1 cellular context compared by ENCODE assay signal in genomic region chr20:32583581-32584045, GRCh38.
TF ChIP-seq lines count a peak whose summit lies in the region.

No MANE protein-coding gene starts in this region.

TF ChIP-seq in K562, 482 proteins besides CTCF, POLR2A, EP300 and RAD21 (continued from another document):
- TF ChIP-seq ZNF639 (CRISPR knock-in tag; conservative IDR thresholded peaks at IDR 0.05 in 1 of 2, IDR thresholded peaks at IDR 0.05 in 1 of 2) (peak in 1 of 2 experiments; percentile 81; a peak in 2 of 4 replicates), FOSL1 (tag; conservative IDR thresholded peaks at IDR 0.05) (peak; percentile 43), GABPA (tag; conservative IDR thresholded peaks at IDR 0.05; ENCODE audit: low read depth) (0 out of 2 replicates have a peak, but pooled peaks have one; percentile 15), MTA2 (IDR thresholded peaks at IDR 0.05; ENCODE audit: low read depth) (no peak), SIN3A (IDR thresholded peaks at IDR 0.05; ENCODE audit: borderline replicate concordance in 2 of 2, control insufficient read depth in 1 of 2, low read depth in 2 of 2, low read length in 2 of 2) (0 out of 4 replicates have a peak, but pooled peaks of 1 of the 2 experiments have one; percentile 0), ZNF740 (CRISPR knock-in tag; IDR thresholded peaks at IDR 0.05) (no peak), ZNF740 (tag; IDR thresholded peaks at IDR 0.05) (peak in 1 of 2 experiments; percentile 83; a peak in 2 of 4 replicates), ZNF23 (CRISPR knock-in tag; IDR thresholded peaks at IDR 0.05) (no peak), KAT7 (CRISPR knock-in tag; IDR thresholded peaks at IDR 0.05; ENCODE audit: borderline replicate concordance) (no peak), ZNF444 (CRISPR knock-in tag; IDR thresholded peaks at IDR 0.05) (peak; percentile 59), HMGN3 (IDR thresholded peaks at IDR 0.05; ENCODE audit: borderline replicate concordance, extremely low read depth, insufficient read length, low read depth, low read length) (no peak), CEBPZ (IDR thresholded peaks at IDR 0.05; ENCODE audit: borderline replicate concordance, low read depth, low read length) (no peak), RBM25 (IDR thresholded peaks at IDR 0.05; ENCODE audit: low read depth, low read length, severe bottlenecking) (no peak), SREBF2 (CRISPR knock-in tag; IDR thresholded peaks at IDR 0.05) (no peak), DPF2 (IDR thresholded peaks at IDR 0.05) (no peak), ZBTB7A (IDR thresholded peaks at IDR 0.05; ENCODE audit: borderline replicate concordance, control insufficient read depth, low read depth, low read length) (peak; percentile 92), E2F4 (CRISPR knock-in tag; IDR thresholded peaks at IDR 0.05; ENCODE audit: low read depth) (no peak), VEZF1 (CRISPR knock-in tag; IDR thresholded peaks at IDR 0.05) (peak; percentile 95), PRPF4 (IDR thresholded peaks at IDR 0.05; ENCODE audit: insufficient read depth, low read depth, low read length, poor library complexity, severe bottlenecking) (peak; percentile 18), EGR1 (conservative IDR thresholded peaks at IDR 0.05) (0 out of 2 replicates have a peak, but pooled peaks have one; percentile 22)
